In the genomic region with DNA sequence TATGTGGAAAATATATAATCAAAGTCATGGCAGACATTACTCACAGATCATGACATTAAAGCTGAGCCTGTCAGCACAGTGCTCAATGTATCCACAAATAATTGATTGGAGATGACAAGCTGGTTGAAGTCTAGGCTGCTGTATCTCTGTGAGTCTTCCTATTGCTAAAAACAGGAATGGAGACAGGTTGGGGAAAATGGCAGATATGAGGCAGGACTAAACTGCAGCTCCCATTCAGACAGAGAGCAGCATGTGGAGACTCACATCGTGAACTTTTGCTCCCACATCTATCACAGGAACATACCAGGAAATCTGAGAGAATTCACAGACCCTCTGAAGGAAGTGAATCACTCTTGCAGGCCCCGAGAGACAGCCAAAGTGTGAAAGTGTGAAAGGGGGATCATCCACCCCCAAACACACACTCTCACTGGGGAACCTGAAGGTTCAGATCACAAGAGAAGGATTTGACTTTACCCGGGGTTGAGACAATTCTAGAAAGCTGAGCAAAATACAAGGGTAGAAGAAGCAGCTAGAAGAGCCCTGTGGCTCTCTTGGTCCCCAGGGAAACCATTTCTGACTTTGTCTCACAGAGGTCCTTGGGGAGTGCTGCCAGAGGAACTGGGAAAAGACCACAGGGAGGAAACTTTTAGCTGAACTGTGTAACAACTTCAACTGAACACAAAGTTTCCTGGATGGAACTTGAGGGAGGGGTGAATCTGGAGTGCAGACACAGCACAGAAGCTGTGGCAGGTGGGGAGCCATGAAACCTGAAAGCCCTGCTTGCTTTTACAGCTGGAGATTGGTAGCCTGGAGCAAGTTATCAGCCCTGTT, we compare ENCODE assay signal across 9 cellular contexts.
A peak's percentile ranks its signal among the peaks of the same experiment; 100 is the strongest.
DNase-seq lines count a peak whose midpoint lies in the region; ATAC-seq and TF ChIP-seq lines count a peak whose summit lies in the region.
"Had no signal": no experiment of that assay in that cellular context is flagged by ENCODE, and none has a peak within 500 bp of the region (broad histone marks: within the 10 kb centered on the region; RNA-seq: fewer than 3 reads in every experiment).

No MANE protein-coding gene starts in this region.

- no peaks in the 10 kb centered on the region for H4K20me1 ChIP-seq in neural cell (ENCODE audit: insufficient read depth)

- no peak overlapping the region for H3K4me3 ChIP-seq in neural cell (ENCODE audit: low read length)

- no peaks in the 10 kb centered on the region for H3K79me2 ChIP-seq in neural cell (replicated peaks; ENCODE audit: insufficient read depth, low read length)

- no peak for DNase-seq in left cardiac atrium
- DNase-seq in cardiac septum (ENCODE audit: low spot score) = no peak
- DNase-seq in NCI-H524 (lab: John Stamatoyannopoulos, UW) = no peak
- no peak for DNase-seq in cerebellar cortex (ENCODE audit: low spot score)
- DNase-seq: NCI-H1092 treated with DMSO at 0.1 percent for 48 hours had no signal

- H3K27ac ChIP-seq in neural cell (ENCODE audit: low read length) = no peak overlapping the region

- H2AFZ ChIP-seq in neural cell (ENCODE audit: low read depth, low read length) = no peak overlapping the region

- TF ChIP-seq CTCF in neural cell (IDR thresholded peaks at IDR 0.05; ENCODE audit: poor library complexity, severe bottlenecking) = no peak

- H3K36me3 ChIP-seq in neural cell (ENCODE audit: insufficient read depth, low read length) = no peaks in the 10 kb centered on the region

- no peak overlapping the region for H3K9ac ChIP-seq in neural cell (ENCODE audit: low read length)

- H3K9me3 ChIP-seq in neural cell (ENCODE audit: low read length) = no peaks in the 10 kb centered on the region

- H3K4me2 ChIP-seq in neural cell (ENCODE audit: low read length) = no peak overlapping the region

- TF ChIP-seq EP300 in neural cell (conservative IDR thresholded peaks at IDR 0.05; ENCODE audit: poor library complexity, severe bottlenecking) = peak; percentile 84

- H3K9me2 ChIP-seq in neural cell (ENCODE audit: insufficient read depth, low read length) = no peaks in the 10 kb centered on the region

- ATAC-seq in GM18873 (IDR thresholded peaks at IDR 0.05; ENCODE audit: low FRiP score, unreplicated experiment) = peak; percentile 39
- peak; percentile 50 for ATAC-seq in GM21619 (IDR thresholded peaks at IDR 0.05; ENCODE audit: unreplicated experiment)
- peak; percentile 49 for ATAC-seq in HG03442 (IDR thresholded peaks at IDR 0.05; ENCODE audit: unreplicated experiment)
- no peak for ATAC-seq in left cardiac atrium

- no peaks in the 10 kb centered on the region for H3F3A ChIP-seq in neural cell (ENCODE audit: insufficient read depth, low read length, poor library complexity, severe bottlenecking)

- intact Hi-C loops in left cardiac atrium (cut with DNase I) (no loop called here), cardiac septum (cut with DNase I) (no loop called here)

- no peaks in the 10 kb centered on the region for H3K27me3 ChIP-seq in neural cell (ENCODE audit: insufficient read depth, low read depth, low read length)

- no peak for TF ChIP-seq RAD21 in neural cell (conservative IDR thresholded peaks at IDR 0.05)

TF ChIP-seq in neural cell, 6 proteins besides CTCF, POLR2A, EP300 and RAD21:
- TF ChIP-seq MXI1 (conservative IDR thresholded peaks at IDR 0.05; ENCODE audit: poor library complexity, severe bottlenecking) (no peak), POLR2AphosphoS5 (IDR thresholded peaks at IDR 0.05) (peak; percentile 50), SMC3 (conservative IDR thresholded peaks at IDR 0.05; ENCODE audit: poor library complexity) (no peak), TAF1 (IDR thresholded peaks at IDR 0.05; ENCODE audit: low read depth) (no peak), EZH2 (IDR thresholded peaks at IDR 0.05; ENCODE audit: borderline replicate concordance, insufficient read depth, low read length, poor library complexity, severe bottlenecking) (no peak)
- TF ChIP-seq, protein P1, sequence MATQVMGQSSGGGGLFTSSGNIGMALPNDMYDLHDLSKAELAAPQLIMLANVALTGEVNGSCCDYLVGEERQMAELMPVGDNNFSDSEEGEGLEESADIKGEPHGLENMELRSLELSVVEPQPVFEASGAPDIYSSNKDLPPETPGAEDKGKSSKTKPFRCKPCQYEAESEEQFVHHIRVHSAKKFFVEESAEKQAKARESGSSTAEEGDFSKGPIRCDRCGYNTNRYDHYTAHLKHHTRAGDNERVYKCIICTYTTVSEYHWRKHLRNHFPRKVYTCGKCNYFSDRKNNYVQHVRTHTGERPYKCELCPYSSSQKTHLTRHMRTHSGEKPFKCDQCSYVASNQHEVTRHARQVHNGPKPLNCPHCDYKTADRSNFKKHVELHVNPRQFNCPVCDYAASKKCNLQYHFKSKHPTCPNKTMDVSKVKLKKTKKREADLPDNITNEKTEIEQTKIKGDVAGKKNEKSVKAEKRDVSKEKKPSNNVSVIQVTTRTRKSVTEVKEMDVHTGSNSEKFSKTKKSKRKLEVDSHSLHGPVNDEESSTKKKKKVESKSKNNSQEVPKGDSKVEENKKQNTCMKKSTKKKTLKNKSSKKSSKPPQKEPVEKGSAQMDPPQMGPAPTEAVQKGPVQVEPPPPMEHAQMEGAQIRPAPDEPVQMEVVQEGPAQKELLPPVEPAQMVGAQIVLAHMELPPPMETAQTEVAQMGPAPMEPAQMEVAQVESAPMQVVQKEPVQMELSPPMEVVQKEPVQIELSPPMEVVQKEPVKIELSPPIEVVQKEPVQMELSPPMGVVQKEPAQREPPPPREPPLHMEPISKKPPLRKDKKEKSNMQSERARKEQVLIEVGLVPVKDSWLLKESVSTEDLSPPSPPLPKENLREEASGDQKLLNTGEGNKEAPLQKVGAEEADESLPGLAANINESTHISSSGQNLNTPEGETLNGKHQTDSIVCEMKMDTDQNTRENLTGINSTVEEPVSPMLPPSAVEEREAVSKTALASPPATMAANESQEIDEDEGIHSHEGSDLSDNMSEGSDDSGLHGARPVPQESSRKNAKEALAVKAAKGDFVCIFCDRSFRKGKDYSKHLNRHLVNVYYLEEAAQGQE (IDR thresholded peaks at IDR 0.05; ENCODE audit: borderline replicate concordance) = peak; percentile 25

Comparison
In these comparisons a context has a peak if more than half of its experiments do, and no peak if none do; other contexts are left out.
1. ATAC-seq: peak in GM18873 (single experiment), GM21619 (single experiment) and HG03442 (single experiment); none in left cardiac atrium (0 of 2).